2 cellular contexts compared by ENCODE assay signal in genomic region chr1:40802078-40803075, GRCh38.
TF ChIP-seq lines count a peak whose summit lies in the region.

No MANE protein-coding gene starts in this region.

TF ChIP-seq in HCT116, 20 proteins besides CTCF, POLR2A, EP300 and RAD21:
- TF ChIP-seq EGR1 (IDR thresholded peaks at IDR 0.05; ENCODE audit: low read depth) (peak; percentile 24; the same call in 1 of the 2 replicates), TCF7L2 (IDR thresholded peaks at IDR 0.05; ENCODE audit: borderline replicate concordance, extremely low read depth, insufficient read depth, insufficient read length) (peak; percentile 17), SRF (IDR thresholded peaks at IDR 0.05; ENCODE audit: low read depth) (no peak)
TF ChIP-seq in HCT116: peak in this region for 2.

TF ChIP-seq in H1, 55 proteins besides CTCF, POLR2A, EP300 and RAD21:
- TF ChIP-seq PHF8 (conservative IDR thresholded peaks at IDR 0.05; ENCODE audit: low read depth, low read length) (no peak), CEBPB (IDR thresholded peaks at IDR 0.05; ENCODE audit: low read depth, low read length) (no peak), SIRT6 (IDR thresholded peaks at IDR 0.05; ENCODE audit: low read length) (no peak), CBX5 (IDR thresholded peaks at IDR 0.05; ENCODE audit: low read depth, low read length) (no peak), E2F6 (IDR thresholded peaks at IDR 0.05) (peak; percentile 94), HDAC2 (IDR thresholded peaks at IDR 0.05; ENCODE audit: borderline replicate concordance in 1 of 2, low read depth in 2 of 2, low read length in 2 of 2) (peak in 1 of 2 experiments; percentile 99; a peak in 2 of 4 replicates), FOSL1 (IDR thresholded peaks at IDR 0.05; ENCODE audit: insufficient read depth, low read depth, low read length) (no peak), CBX8 (IDR thresholded peaks at IDR 0.05; ENCODE audit: borderline replicate concordance, low read depth, low read length) (no peak), ATF3 (IDR thresholded peaks at IDR 0.05; ENCODE audit: insufficient read depth, low read depth, low read length) (no peak), BACH1 (IDR thresholded peaks at IDR 0.05; ENCODE audit: low read length) (no peak), SAP30 (IDR thresholded peaks at IDR 0.05; ENCODE audit: insufficient read depth, insufficient replicate concordance, low read length) (no peak), POLR2AphosphoS5 (IDR thresholded peaks at IDR 0.05; ENCODE audit: low read depth, low read length) (no peak), MAFK (IDR thresholded peaks at IDR 0.05; ENCODE audit: low read depth, low read length) (no peak), KDM5A (IDR thresholded peaks at IDR 0.05; ENCODE audit: low read length) (no peak), BCL11A (IDR thresholded peaks at IDR 0.05; ENCODE audit: low read depth in 2 of 2, low read length in 2 of 2) (no peak), CREB1 (IDR thresholded peaks at IDR 0.05) (no peak), BRCA1 (IDR thresholded peaks at IDR 0.05; ENCODE audit: low read depth, low read length) (no peak), EZH2 (IDR thresholded peaks at IDR 0.05; ENCODE audit: low read depth, low read length, severe bottlenecking) (no peak), USF2 (IDR thresholded peaks at IDR 0.05; ENCODE audit: low read length) (no peak), NRF1 (IDR thresholded peaks at IDR 0.05; ENCODE audit: low read depth, low read length) (no peak), GTF2F1 (IDR thresholded peaks at IDR 0.05; ENCODE audit: borderline replicate concordance, low read depth, low read length) (no peak), TEAD4 (IDR thresholded peaks at IDR 0.05; ENCODE audit: low read depth, low read length) (no peak), NANOG (IDR thresholded peaks at IDR 0.05; ENCODE audit: insufficient read depth, low read depth, low read length, poor library complexity, severe bottlenecking) (no peak), RXRA (IDR thresholded peaks at IDR 0.05; ENCODE audit: insufficient read depth, low read depth, low read length) (no peak), JUND (IDR thresholded peaks at IDR 0.05; ENCODE audit: low read length) (no peak), SP1 (IDR thresholded peaks at IDR 0.05; ENCODE audit: low read depth, low read length) (0 out of 2 replicates have a peak, but pooled peaks have one; percentile 27), RNF2 (IDR thresholded peaks at IDR 0.05; ENCODE audit: borderline replicate concordance, low read depth, low read length, missing control alignments, poor library complexity, severe bottlenecking) (no peak), TAF1 (IDR thresholded peaks at IDR 0.05; ENCODE audit: low read depth, low read length) (no peak), MAX (IDR thresholded peaks at IDR 0.05) (peak; percentile 84), HDAC6 (IDR thresholded peaks at IDR 0.05; ENCODE audit: low read depth, low read length) (no peak), EGR1 (IDR thresholded peaks at IDR 0.05; ENCODE audit: borderline replicate concordance, low read depth, low read length) (no peak), ZNF274 (IDR thresholded peaks at IDR 0.05; ENCODE audit: borderline replicate concordance, extremely low read depth, low read length) (no peak), ATF2 (IDR thresholded peaks at IDR 0.05; ENCODE audit: low read length) (no peak), JUN (IDR thresholded peaks at IDR 0.05; ENCODE audit: low read depth, low read length) (no peak), SIN3A (conservative IDR thresholded peaks at IDR 0.05 in 1 of 2, IDR thresholded peaks at IDR 0.05 in 1 of 2; ENCODE audit: low read depth in 1 of 2, low read length in 2 of 2) (no peak), SP4 (IDR thresholded peaks at IDR 0.05; ENCODE audit: low read length) (no peak; the same call in 1 of the 2 replicates), CTBP2 (IDR thresholded peaks at IDR 0.05; ENCODE audit: borderline replicate concordance, insufficient read depth, insufficient read length, low read length) (no peak), TCF12 (IDR thresholded peaks at IDR 0.05; ENCODE audit: low read depth, low read length) (no peak), SIX5 (IDR thresholded peaks at IDR 0.05; ENCODE audit: low read depth, low read length) (no peak), CHD2 (IDR thresholded peaks at IDR 0.05; ENCODE audit: low read length) (no peak), SRF (IDR thresholded peaks at IDR 0.05; ENCODE audit: low read depth, low read length) (no peak), CHD1 (IDR thresholded peaks at IDR 0.05; ENCODE audit: low read depth, low read length) (no peak), RBBP5 (IDR thresholded peaks at IDR 0.05; ENCODE audit: borderline replicate concordance, low read depth, low read length) (peak; percentile 63; the same call in 1 of the 2 replicates), TBP (IDR thresholded peaks at IDR 0.05; ENCODE audit: low read depth, low read length) (no peak), KDM4A (IDR thresholded peaks at IDR 0.05; ENCODE audit: low read depth, low read length, severe bottlenecking) (peak; percentile 39), GABPA (IDR thresholded peaks at IDR 0.05; ENCODE audit: borderline replicate concordance, insufficient read depth, low read length) (no peak), TAF7 (optimal IDR thresholded peaks at IDR 0.05; ENCODE audit: borderline replicate concordance, low read depth, low read length) (peak; percentile 19), ASH2L (IDR thresholded peaks at IDR 0.05; ENCODE audit: low read length) (peak; percentile 92), SUZ12 (IDR thresholded peaks at IDR 0.05; ENCODE audit: low read length) (no peak), RFX5 (IDR thresholded peaks at IDR 0.05; ENCODE audit: borderline replicate concordance, low read depth, low read length) (no peak), POU5F1 (IDR thresholded peaks at IDR 0.05; ENCODE audit: low read depth, low read length) (no peak), SP2 (IDR thresholded peaks at IDR 0.05; ENCODE audit: low read length) (no peak), YY1 (IDR thresholded peaks at IDR 0.05; ENCODE audit: low read depth, low read length) (no peak), KDM1A (IDR thresholded peaks at IDR 0.05; ENCODE audit: borderline replicate concordance, low read length) (peak; percentile 100)
- TF ChIP-seq, protein P1, sequence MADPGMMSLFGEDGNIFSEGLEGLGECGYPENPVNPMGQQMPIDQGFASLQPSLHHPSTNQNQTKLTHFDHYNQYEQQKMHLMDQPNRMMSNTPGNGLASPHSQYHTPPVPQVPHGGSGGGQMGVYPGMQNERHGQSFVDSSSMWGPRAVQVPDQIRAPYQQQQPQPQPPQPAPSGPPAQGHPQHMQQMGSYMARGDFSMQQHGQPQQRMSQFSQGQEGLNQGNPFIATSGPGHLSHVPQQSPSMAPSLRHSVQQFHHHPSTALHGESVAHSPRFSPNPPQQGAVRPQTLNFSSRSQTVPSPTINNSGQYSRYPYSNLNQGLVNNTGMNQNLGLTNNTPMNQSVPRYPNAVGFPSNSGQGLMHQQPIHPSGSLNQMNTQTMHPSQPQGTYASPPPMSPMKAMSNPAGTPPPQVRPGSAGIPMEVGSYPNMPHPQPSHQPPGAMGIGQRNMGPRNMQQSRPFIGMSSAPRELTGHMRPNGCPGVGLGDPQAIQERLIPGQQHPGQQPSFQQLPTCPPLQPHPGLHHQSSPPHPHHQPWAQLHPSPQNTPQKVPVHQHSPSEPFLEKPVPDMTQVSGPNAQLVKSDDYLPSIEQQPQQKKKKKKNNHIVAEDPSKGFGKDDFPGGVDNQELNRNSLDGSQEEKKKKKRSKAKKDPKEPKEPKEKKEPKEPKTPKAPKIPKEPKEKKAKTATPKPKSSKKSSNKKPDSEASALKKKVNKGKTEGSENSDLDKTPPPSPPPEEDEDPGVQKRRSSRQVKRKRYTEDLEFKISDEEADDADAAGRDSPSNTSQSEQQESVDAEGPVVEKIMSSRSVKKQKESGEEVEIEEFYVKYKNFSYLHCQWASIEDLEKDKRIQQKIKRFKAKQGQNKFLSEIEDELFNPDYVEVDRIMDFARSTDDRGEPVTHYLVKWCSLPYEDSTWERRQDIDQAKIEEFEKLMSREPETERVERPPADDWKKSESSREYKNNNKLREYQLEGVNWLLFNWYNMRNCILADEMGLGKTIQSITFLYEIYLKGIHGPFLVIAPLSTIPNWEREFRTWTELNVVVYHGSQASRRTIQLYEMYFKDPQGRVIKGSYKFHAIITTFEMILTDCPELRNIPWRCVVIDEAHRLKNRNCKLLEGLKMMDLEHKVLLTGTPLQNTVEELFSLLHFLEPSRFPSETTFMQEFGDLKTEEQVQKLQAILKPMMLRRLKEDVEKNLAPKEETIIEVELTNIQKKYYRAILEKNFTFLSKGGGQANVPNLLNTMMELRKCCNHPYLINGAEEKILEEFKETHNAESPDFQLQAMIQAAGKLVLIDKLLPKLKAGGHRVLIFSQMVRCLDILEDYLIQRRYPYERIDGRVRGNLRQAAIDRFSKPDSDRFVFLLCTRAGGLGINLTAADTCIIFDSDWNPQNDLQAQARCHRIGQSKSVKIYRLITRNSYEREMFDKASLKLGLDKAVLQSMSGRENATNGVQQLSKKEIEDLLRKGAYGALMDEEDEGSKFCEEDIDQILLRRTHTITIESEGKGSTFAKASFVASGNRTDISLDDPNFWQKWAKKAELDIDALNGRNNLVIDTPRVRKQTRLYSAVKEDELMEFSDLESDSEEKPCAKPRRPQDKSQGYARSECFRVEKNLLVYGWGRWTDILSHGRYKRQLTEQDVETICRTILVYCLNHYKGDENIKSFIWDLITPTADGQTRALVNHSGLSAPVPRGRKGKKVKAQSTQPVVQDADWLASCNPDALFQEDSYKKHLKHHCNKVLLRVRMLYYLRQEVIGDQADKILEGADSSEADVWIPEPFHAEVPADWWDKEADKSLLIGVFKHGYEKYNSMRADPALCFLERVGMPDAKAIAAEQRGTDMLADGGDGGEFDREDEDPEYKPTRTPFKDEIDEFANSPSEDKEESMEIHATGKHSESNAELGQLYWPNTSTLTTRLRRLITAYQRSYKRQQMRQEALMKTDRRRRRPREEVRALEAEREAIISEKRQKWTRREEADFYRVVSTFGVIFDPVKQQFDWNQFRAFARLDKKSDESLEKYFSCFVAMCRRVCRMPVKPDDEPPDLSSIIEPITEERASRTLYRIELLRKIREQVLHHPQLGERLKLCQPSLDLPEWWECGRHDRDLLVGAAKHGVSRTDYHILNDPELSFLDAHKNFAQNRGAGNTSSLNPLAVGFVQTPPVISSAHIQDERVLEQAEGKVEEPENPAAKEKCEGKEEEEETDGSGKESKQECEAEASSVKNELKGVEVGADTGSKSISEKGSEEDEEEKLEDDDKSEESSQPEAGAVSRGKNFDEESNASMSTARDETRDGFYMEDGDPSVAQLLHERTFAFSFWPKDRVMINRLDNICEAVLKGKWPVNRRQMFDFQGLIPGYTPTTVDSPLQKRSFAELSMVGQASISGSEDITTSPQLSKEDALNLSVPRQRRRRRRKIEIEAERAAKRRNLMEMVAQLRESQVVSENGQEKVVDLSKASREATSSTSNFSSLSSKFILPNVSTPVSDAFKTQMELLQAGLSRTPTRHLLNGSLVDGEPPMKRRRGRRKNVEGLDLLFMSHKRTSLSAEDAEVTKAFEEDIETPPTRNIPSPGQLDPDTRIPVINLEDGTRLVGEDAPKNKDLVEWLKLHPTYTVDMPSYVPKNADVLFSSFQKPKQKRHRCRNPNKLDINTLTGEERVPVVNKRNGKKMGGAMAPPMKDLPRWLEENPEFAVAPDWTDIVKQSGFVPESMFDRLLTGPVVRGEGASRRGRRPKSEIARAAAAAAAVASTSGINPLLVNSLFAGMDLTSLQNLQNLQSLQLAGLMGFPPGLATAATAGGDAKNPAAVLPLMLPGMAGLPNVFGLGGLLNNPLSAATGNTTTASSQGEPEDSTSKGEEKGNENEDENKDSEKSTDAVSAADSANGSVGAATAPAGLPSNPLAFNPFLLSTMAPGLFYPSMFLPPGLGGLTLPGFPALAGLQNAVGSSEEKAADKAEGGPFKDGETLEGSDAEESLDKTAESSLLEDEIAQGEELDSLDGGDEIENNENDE (IDR thresholded peaks at IDR 0.05; ENCODE audit: insufficient replicate concordance, low read length) = no peak
TF ChIP-seq in H1: peak in this region for 9.
